ENCODE assay signal across 8 cellular contexts in the genomic region with DNA sequence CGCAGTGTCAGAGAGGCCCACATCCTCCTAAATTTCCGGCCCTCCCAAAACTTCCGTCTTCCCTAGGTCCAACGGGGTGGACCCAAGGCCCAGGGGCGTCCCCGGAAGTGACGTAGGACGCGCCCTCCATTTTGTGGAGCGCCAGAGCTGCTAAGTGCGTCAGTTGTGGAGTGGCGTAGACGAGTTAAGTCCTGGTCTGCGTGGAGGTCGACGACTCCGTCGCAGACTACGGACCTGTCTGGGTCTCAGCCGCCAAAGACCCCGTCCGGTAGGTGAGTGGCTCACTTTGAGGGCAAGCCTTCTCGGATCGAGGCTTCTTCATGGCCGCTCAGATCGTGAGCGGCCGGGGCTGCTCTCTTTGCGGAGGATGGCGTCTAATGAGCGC. TPM values are rescaled to one million over a fixed set of nuclear protein-coding genes. Genes with fewer than 3 reads are reported as not detected.
A peak's percentile ranks its signal among the peaks of the same experiment; 100 is the strongest.
DNase-seq lines count a peak whose midpoint lies in the region; ATAC-seq and TF ChIP-seq lines count a peak whose summit lies in the region.

A gene (plus strand): TSS at position 159 of the 385 bp plus-strand sequence. CDS start 1,015 bp downstream, outside the sequence.

- peak; percentile 98 for ATAC-seq in gastroesophageal sphincter

- CTCF ChIA-PET in activated naive CD4-positive, alpha-beta T cell treated with anti-CD3 and anti-CD28 coated beads, Interleukin-2, amount 10 ng/mL, durations not matched to agents 7 days and 5 days (lab: Charles Lee): interaction anchor here (0.9 kb wide), 1 partner anchor 36 kb away, joined by 4 read pairs; no protein-coding TSS in a partner anchor

- TF ChIP-seq EP300 in gastroesophageal sphincter (IDR thresholded peaks at IDR 0.05): no peak

- H3K36me3 ChIP-seq in SK-N-MC (ENCODE audit: insufficient read depth, low read length) (peaks cover 43% of the 10 kb centered on the region), gastroesophageal sphincter (peaks cover 20 to 40% of the 10 kb centered on the region in 2 donors), neutrophil (peaks cover 42% of the 10 kb centered on the region)

- H3K4me1 ChIP-seq in gastroesophageal sphincter (peaks cover 15 to 52% (median 19%) of the 10 kb centered on the region in 3 donors), neutrophil (ENCODE audit: control insufficient read depth in 1 of 2, insufficient read depth in 1 of 2, low read depth in 1 of 2, low read length in 1 of 2) (peaks cover 22 to 30% of the 10 kb centered on the region in 2 experiments)

- H3K4me3 ChIP-seq in NB4 (ENCODE audit: low read depth, low read length) (peak within 1 kb of the TSS; percentile 99), SK-N-MC (peak within 1 kb of the TSS; percentile 100), gastroesophageal sphincter (peak within 1 kb of the TSS; percentile 77 to 98), neutrophil (ENCODE audit: low read depth in 1 of 2, low read length in 1 of 2) (peak within 1 kb of the TSS; percentile 92 to 100)

- peaks cover 44% of the 10 kb centered on the region for H3K36me3 Mint-ChIP-seq in HFFc6 (ENCODE audit: low read depth)
- H3K36me3 Mint-ChIP-seq in activated naive CD4-positive, alpha-beta T cell treated with anti-CD3 and anti-CD28 coated beads, Interleukin-2, amount 10 ng/mL, durations not matched to agents 7 days and 5 days: peaks cover 50% of the 10 kb centered on the region

- peak; percentile 99 for TF ChIP-seq POLR2A in NB4 (IDR thresholded peaks at IDR 0.05; ENCODE audit: extremely low read depth, insufficient read length)
- TF ChIP-seq POLR2A in gastroesophageal sphincter (IDR thresholded peaks at IDR 0.05): peak; percentile 99

- DNase-seq in GM04503 (ENCODE audit: low read depth): peak; percentile 89
- DNase-seq in HFFc6: peak; percentile 93
- peak; percentile 97 for DNase-seq in NB4 (ENCODE audit: low read depth)
- peak; percentile 82 for DNase-seq in SK-N-MC (ENCODE audit: low read depth, low spot score)
- DNase-seq in activated naive CD4-positive, alpha-beta T cell treated with anti-CD3 and anti-CD28 coated beads, Interleukin-2, amount 10 ng/mL, durations not matched to agents 7 days and 5 days: peak; percentile 96
- DNase-seq in substantia nigra (lab: John Stamatoyannopoulos, UW): peak; percentile 71 to 98 (median 92)

- peak within 1 kb of the TSS; percentile 99 for H3K27ac ChIP-seq in SK-N-MC
- H3K27ac ChIP-seq in gastroesophageal sphincter: peak within 1 kb of the TSS; percentile 95 to 100 (median 99)
- H3K27ac ChIP-seq in neutrophil: peak within 1 kb of the TSS; percentile 96
- peak within 1 kb of the TSS; percentile 100 for H3K27ac ChIP-seq in substantia nigra (ENCODE audit: low read depth, low read length, poor library complexity, severe bottlenecking)

- peaks cover 13% of the 10 kb centered on the region for H3K27me3 Mint-ChIP-seq in HFFc6 (ENCODE audit: insufficient read depth)
- peaks cover 12% of the 10 kb centered on the region for H3K27me3 Mint-ChIP-seq in activated naive CD4-positive, alpha-beta T cell treated with anti-CD3 and anti-CD28 coated beads, Interleukin-2, amount 10 ng/mL, durations not matched to agents 7 days and 5 days

- peaks cover 61% of the 10 kb centered on the region for H3K4me1 Mint-ChIP-seq in HFFc6 (ENCODE audit: low read depth)
- H3K4me1 Mint-ChIP-seq in activated naive CD4-positive, alpha-beta T cell treated with anti-CD3 and anti-CD28 coated beads, Interleukin-2, amount 10 ng/mL, durations not matched to agents 7 days and 5 days: peaks cover 76% of the 10 kb centered on the region

- H3K27me3 ChIP-seq in gastroesophageal sphincter (no peaks in the 10 kb centered on the region), neutrophil (no peaks in the 10 kb centered on the region)

- no peak for TF ChIP-seq CTCF in HFFc6 (IDR thresholded peaks at IDR 0.05)
- no peak for TF ChIP-seq CTCF in NB4 (IDR thresholded peaks at IDR 0.05; ENCODE audit: low read depth, low read length)
- TF ChIP-seq CTCF in gastroesophageal sphincter (IDR thresholded peaks at IDR 0.05): no peak
- no peak for TF ChIP-seq CTCF in neutrophil (IDR thresholded peaks at IDR 0.05)

- H3K9ac ChIP-seq in SK-N-MC (ENCODE audit: insufficient read length): peak within 1 kb of the TSS; percentile 100

- peak within 1 kb of the TSS; percentile 100 for H3K27ac Mint-ChIP-seq in HFFc6
- peak within 1 kb of the TSS; percentile 100 for H3K27ac Mint-ChIP-seq in activated naive CD4-positive, alpha-beta T cell treated with anti-CD3 and anti-CD28 coated beads, Interleukin-2, amount 10 ng/mL, durations not matched to agents 7 days and 5 days

- peaks cover 7% of the 10 kb centered on the region for H3K9me3 Mint-ChIP-seq in HFFc6
- peaks cover 11% of the 10 kb centered on the region for H3K9me3 Mint-ChIP-seq in activated naive CD4-positive, alpha-beta T cell treated with anti-CD3 and anti-CD28 coated beads, Interleukin-2, amount 10 ng/mL, durations not matched to agents 7 days and 5 days

- H3K4me3 Mint-ChIP-seq in HFFc6: peak within 1 kb of the TSS; percentile 96
- peak within 1 kb of the TSS; percentile 91 for H3K4me3 Mint-ChIP-seq in activated naive CD4-positive, alpha-beta T cell treated with anti-CD3 and anti-CD28 coated beads, Interleukin-2, amount 10 ng/mL, durations not matched to agents 7 days and 5 days

- H3K9me3 ChIP-seq in SK-N-MC (ENCODE audit: low read depth, low read length): no peaks in the 10 kb centered on the region
- H3K9me3 ChIP-seq in gastroesophageal sphincter: no peaks in the 10 kb centered on the region
- no peaks in the 10 kb centered on the region for H3K9me3 ChIP-seq in neutrophil

- WGBS in gastroesophageal sphincter (ENCODE audit: low coverage in 1 of 2), 2 donors: no CpG with 5 or more reads among the region's 31 CpGs

RNA-seq across cellular contexts. Expression of the gene that starts here (rescaled TPM):
- total RNA-seq in HFFc6 (2021; fragmentation: NEBNext Ultra II Directional; extraction: Animal tissue kit (Norgen Biotek cat#: 25700)): 100 to 1,000 TPM; 162 to 221 (median 185) TPM
- total RNA-seq in gastroesophageal sphincter: 100 to 1,000 TPM; 191 to 569 (median 275) TPM

Comparison
In these comparisons a context has a peak if more than half of its experiments do, and no peak if none do; other contexts are left out.
1. Peak in every context shown above with its lines: DNase-seq, ATAC-seq, H3K4me3 ChIP-seq and H3K27ac ChIP-seq.